Comparison of ENCODE assay signal across 10 cellular contexts in the genomic region with DNA sequence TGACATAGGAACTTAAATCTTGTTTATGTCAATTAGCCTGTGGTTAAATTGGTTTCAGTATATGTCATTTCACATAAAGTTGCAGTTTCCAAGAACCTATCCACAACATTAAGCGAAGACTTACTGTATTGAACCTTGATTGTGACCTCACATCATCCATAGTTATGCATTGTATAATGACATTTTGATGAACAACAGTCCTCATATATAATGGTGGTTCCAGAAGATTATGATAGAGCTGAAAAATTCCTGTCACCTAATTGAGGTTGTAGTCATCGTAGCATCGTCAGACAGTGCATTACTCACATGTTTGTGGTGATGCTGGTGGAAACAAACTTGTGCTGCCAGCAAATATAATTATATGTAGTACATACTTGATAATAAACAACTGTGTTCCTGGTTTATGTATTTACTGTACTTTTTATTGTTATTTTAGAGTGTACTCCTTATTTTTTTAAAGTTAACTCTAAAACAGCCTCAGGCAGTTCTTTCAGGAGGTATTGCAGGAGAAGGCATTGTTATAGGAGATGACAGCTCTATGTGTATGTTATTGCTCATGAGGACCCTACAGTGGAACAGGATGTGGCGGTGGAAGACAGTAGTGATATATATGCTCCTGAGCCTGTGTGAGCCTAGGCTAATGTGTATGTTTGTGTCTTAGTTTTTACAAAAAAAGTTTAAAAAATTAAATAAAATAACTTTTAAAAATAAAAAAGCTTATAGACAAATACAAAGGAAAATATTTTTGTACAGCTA. TPM values are rescaled to one million over a fixed set of nuclear protein-coding genes. Genes with fewer than 3 reads are reported as not detected.
DNase-seq lines count a peak whose midpoint lies in the region; ATAC-seq and TF ChIP-seq lines count a peak whose summit lies in the region.
"Had no signal": no experiment of that assay in that cellular context is flagged by ENCODE, and none has a peak within 500 bp of the region (broad histone marks: within the 10 kb centered on the region; RNA-seq: fewer than 3 reads in every experiment).

No MANE protein-coding gene starts in this region.

- H3K27ac Mint-ChIP-seq in activated CD4-positive, alpha-beta memory T cell treated with anti-CD3 and anti-CD28 coated beads, Interleukin-2, amount 10 ng/mL, durations not matched to agents 7 days and 5 days, result peak overlapping the region; percentile 13

- POLR2A ChIA-PET in activated CD4-positive, alpha-beta memory T cell treated with anti-CD3 and anti-CD28 coated beads, Interleukin-2, amount 10 ng/mL, durations not matched to agents 7 days and 5 days (lab: Charles Lee), result interaction anchor here (0.7 to 1.5 kb wide), 2 partner anchors 57 to 410 kb away, joined by 3 to 10 read pairs; a partner anchor contains a TSS

- no peak overlapping the region for H3K27ac ChIP-seq in ovary
- H3K27ac ChIP-seq: A549, lower lobe of right lung had no signal

- peaks cover 9% of the 10 kb centered on the region for H3K36me3 Mint-ChIP-seq in activated CD4-positive, alpha-beta memory T cell treated with anti-CD3 and anti-CD28 coated beads, Interleukin-2, amount 10 ng/mL, durations not matched to agents 7 days and 5 days (ENCODE audit: low read depth)

- H3K4me3 ChIP-seq in skeletal muscle cell (ENCODE audit: low read depth, low read length) (no peak overlapping the region), ovary (no peak overlapping the region)
- H3K4me3 ChIP-seq: A549, lower lobe of right lung had no signal

- no peaks in the 10 kb centered on the region for H3K9me3 Mint-ChIP-seq in activated CD4-positive, alpha-beta memory T cell treated with anti-CD3 and anti-CD28 coated beads, Interleukin-2, amount 10 ng/mL, durations not matched to agents 7 days and 5 days

- TF ChIP-seq EP300 in ovary (IDR thresholded peaks at IDR 0.05), result no peak

- peak; percentile 21 for DNase-seq in activated CD4-positive, alpha-beta T cell treated with anti-CD3 and anti-CD28 coated beads for 48 hours
- no peak for DNase-seq in activated CD4-positive, alpha-beta T cell treated with anti-CD3 and anti-CD28 coated beads, Interleukin-2, amount 50 U/mL, for 1 hour
- peak; percentile 46 for DNase-seq in activated CD4-positive, alpha-beta memory T cell treated with anti-CD3 and anti-CD28 coated beads, Interleukin-2, amount 10 ng/mL, durations not matched to agents 7 days and 5 days
- peak; percentile 49 for DNase-seq in skeletal muscle cell (ENCODE audit: low read depth)
- no peak for DNase-seq in SKM-1 treated with dmso at 0.1 percent for 144 hours (lab: John Stamatoyannopoulos, UW; ENCODE audit: unreplicated experiment)
- DNase-seq in ovary, result no peak
- DNase-seq: lower lobe of right lung had no signal

- ATAC-seq in HG02973 (IDR thresholded peaks at IDR 0.05; ENCODE audit: unreplicated experiment) (peak; percentile 81), HG02840 (IDR thresholded peaks at IDR 0.05; ENCODE audit: low FRiP score, unreplicated experiment) (no peak)
- ATAC-seq: A549, lower lobe of right lung had no signal

- intact Hi-C loops in ovary (cut with DNase I), result no loop called here

- no peaks in the 10 kb centered on the region for H3K9me3 ChIP-seq in ovary
- H3K9me3 ChIP-seq: A549, lower lobe of right lung had no signal

- WGBS in ovary, 3 donors, result 85 to 94% (median 91%) methylated on average over 4 of the region's 4 CpGs

- no peaks in the 10 kb centered on the region for H3K27me3 Mint-ChIP-seq in activated CD4-positive, alpha-beta memory T cell treated with anti-CD3 and anti-CD28 coated beads, Interleukin-2, amount 10 ng/mL, durations not matched to agents 7 days and 5 days

- TF ChIP-seq POLR2A in ovary (IDR thresholded peaks at IDR 0.05), result no peak

- H3K36me3 ChIP-seq in ovary, result no peaks in the 10 kb centered on the region
- H3K36me3 ChIP-seq: lower lobe of right lung had no signal

- H3K4me1 ChIP-seq in ovary (ENCODE audit: insufficient read depth), result no peaks in the 10 kb centered on the region
- H3K4me1 ChIP-seq: A549, lower lobe of right lung had no signal

- no peak for TF ChIP-seq CTCF in ovary (IDR thresholded peaks at IDR 0.05)

- no peak overlapping the region for H3K4me3 Mint-ChIP-seq in activated CD4-positive, alpha-beta memory T cell treated with anti-CD3 and anti-CD28 coated beads, Interleukin-2, amount 10 ng/mL, durations not matched to agents 7 days and 5 days

- CTCF ChIA-PET in activated CD4-positive, alpha-beta memory T cell treated with anti-CD3 and anti-CD28 coated beads, Interleukin-2, amount 10 ng/mL, durations not matched to agents 7 days and 5 days (lab: Charles Lee), result interaction anchor here (1.5 kb wide), 1 partner anchor 22 kb away, joined by 7 read pairs; no protein-coding TSS in a partner anchor

- peaks cover 3% of the 10 kb centered on the region for H3K27me3 ChIP-seq in ovary

- H3K4me1 Mint-ChIP-seq in activated CD4-positive, alpha-beta memory T cell treated with anti-CD3 and anti-CD28 coated beads, Interleukin-2, amount 10 ng/mL, durations not matched to agents 7 days and 5 days, result peaks cover 32% of the 10 kb centered on the region

RNA-seq across cellular contexts. Expression of a gene that starts 56.6 kb away (rescaled TPM):
- 10 to 100 TPM; 42.1 to 42.5 TPM for total RNA-seq in activated CD4-positive, alpha-beta memory T cell treated with anti-CD3 and anti-CD28 coated beads, Interleukin-2, amount 10 ng/mL, durations not matched to agents 7 days and 5 days
- 10 to 100 TPM; 43.0 to 58.6 (median 49.8) TPM for total RNA-seq in ovary
- polyA plus RNA-seq in ovary, result 10 to 100 TPM; 46.5 to 96.3 TPM

Comparison
In these comparisons a context has a peak if more than half of its experiments do, and no peak if none do; other contexts are left out.
1. DNase-seq: peak in activated CD4-positive, alpha-beta T cell treated with anti-CD3 and anti-CD28 coated beads for 48 hours (single experiment), activated CD4-positive, alpha-beta memory T cell treated with anti-CD3 and anti-CD28 coated beads, Interleukin-2, amount 10 ng/mL, durations not matched to agents 7 days and 5 days (single experiment) and skeletal muscle cell (single experiment); none in activated CD4-positive, alpha-beta T cell treated with anti-CD3 and anti-CD28 coated beads, Interleukin-2, amount 50 U/mL, for 1 hour (single experiment), SKM-1 treated with dmso at 0.1 percent for 144 hours (single experiment) and ovary (0 of 5).